ENCODE assay signal across 9 cellular contexts in genomic region chr18:2997429-2997828, GRCh38. TPM values are rescaled to one million over a fixed set of nuclear protein-coding genes. Genes with fewer than 3 reads are reported as not detected.
DNase-seq lines count a peak whose midpoint lies in the region; ATAC-seq, FAIRE-seq and TF ChIP-seq lines count a peak whose summit lies in the region.
"Had no signal": no experiment of that assay in that cellular context is flagged by ENCODE, and none has a peak within 500 bp of the region (broad histone marks: within the 10 kb centered on the region; RNA-seq: fewer than 3 reads in every experiment).

No MANE protein-coding gene starts in this region.

- H3K27ac ChIP-seq in temporal lobe (ENCODE audit: low read depth, low read length): peak overlapping the region; percentile 83

- no peak overlapping the region for H3K4me3 Mint-ChIP-seq in activated CD8-positive, alpha-beta memory T cell treated with anti-CD3 and anti-CD28 coated beads, Interleukin-2, amount 10 ng/mL, durations not matched to agents 7 days and 5 days
- peak overlapping the region; percentile 79 for H3K4me3 Mint-ChIP-seq in activated T-helper 17 cell treated with anti-CD3 and anti-CD28 coated beads, Interleukin-2, amount 50 U/mL, for 72 hours
- no peak overlapping the region for H3K4me3 Mint-ChIP-seq in immature natural killer cell

- no peaks in the 10 kb centered on the region for H3K27me3 Mint-ChIP-seq in activated CD8-positive, alpha-beta memory T cell treated with anti-CD3 and anti-CD28 coated beads, Interleukin-2, amount 10 ng/mL, durations not matched to agents 7 days and 5 days
- no peaks in the 10 kb centered on the region for H3K27me3 Mint-ChIP-seq in activated T-helper 17 cell treated with anti-CD3 and anti-CD28 coated beads, Interleukin-2, amount 50 U/mL, for 72 hours
- H3K27me3 Mint-ChIP-seq in immature natural killer cell (ENCODE audit: low read depth in 3 of 3): peaks cover 0 to 2% (median 0%) of the 10 kb centered on the region in 3 donors

- TF ChIP-seq CTCF in D721Med (IDR thresholded peaks at IDR 0.05; ENCODE audit: insufficient read depth, missing control alignments): no peak

- peaks cover 69% of the 10 kb centered on the region for H3K4me1 Mint-ChIP-seq in activated CD8-positive, alpha-beta memory T cell treated with anti-CD3 and anti-CD28 coated beads, Interleukin-2, amount 10 ng/mL, durations not matched to agents 7 days and 5 days
- peaks cover 60% of the 10 kb centered on the region for H3K4me1 Mint-ChIP-seq in activated T-helper 17 cell treated with anti-CD3 and anti-CD28 coated beads, Interleukin-2, amount 50 U/mL, for 72 hours
- H3K4me1 Mint-ChIP-seq in immature natural killer cell: peaks cover 34 to 62% of the 10 kb centered on the region in 2 donors

- H3K9me3 Mint-ChIP-seq in activated CD8-positive, alpha-beta memory T cell treated with anti-CD3 and anti-CD28 coated beads, Interleukin-2, amount 10 ng/mL, durations not matched to agents 7 days and 5 days (ENCODE audit: low read depth): no peaks in the 10 kb centered on the region
- no peaks in the 10 kb centered on the region for H3K9me3 Mint-ChIP-seq in activated T-helper 17 cell treated with anti-CD3 and anti-CD28 coated beads, Interleukin-2, amount 50 U/mL, for 72 hours
- H3K9me3 Mint-ChIP-seq in immature natural killer cell: no peaks in the 10 kb centered on the region

- CTCF ChIA-PET in activated CD8-positive, alpha-beta memory T cell treated with anti-CD3 and anti-CD28 coated beads, Interleukin-2, amount 10 ng/mL, durations not matched to agents 7 days and 5 days (lab: Charles Lee): interaction anchor here (0.6 to 12.7 kb wide), 8 partner anchors 12 to 249 kb away, joined by 3 to 258 read pairs (median 5); partner anchors contain the start of gene MYL12A

- intact Hi-C loops in posterior cingulate gyrus (cut with DNase I): no loop called here

- H3K27ac Mint-ChIP-seq in activated CD8-positive, alpha-beta memory T cell treated with anti-CD3 and anti-CD28 coated beads, Interleukin-2, amount 10 ng/mL, durations not matched to agents 7 days and 5 days: peak overlapping the region; percentile 84
- H3K27ac Mint-ChIP-seq in activated T-helper 17 cell treated with anti-CD3 and anti-CD28 coated beads, Interleukin-2, amount 50 U/mL, for 72 hours: peak overlapping the region; percentile 93
- H3K27ac Mint-ChIP-seq in immature natural killer cell: peak overlapping the region in 5 of 6 donors; percentile 32 to 88 (median 77)

- no peak for FAIRE-seq in D721Med (lab: Jason Lieb, UNC)
- FAIRE-seq: A549 had no signal

- peaks cover 21% of the 10 kb centered on the region for H3K36me3 Mint-ChIP-seq in activated CD8-positive, alpha-beta memory T cell treated with anti-CD3 and anti-CD28 coated beads, Interleukin-2, amount 10 ng/mL, durations not matched to agents 7 days and 5 days
- peaks cover 59% of the 10 kb centered on the region for H3K36me3 Mint-ChIP-seq in activated T-helper 17 cell treated with anti-CD3 and anti-CD28 coated beads, Interleukin-2, amount 50 U/mL, for 72 hours (ENCODE audit: low read depth)
- H3K36me3 Mint-ChIP-seq in immature natural killer cell: peaks cover 0 to 4% (median 0%) of the 10 kb centered on the region in 3 donors

- no peak for ATAC-seq in activated CD8-positive, alpha-beta memory T cell treated with anti-CD3 and anti-CD28 coated beads, Interleukin-2, amount 10 ng/mL, durations not matched to agents 7 days and 5 days
- ATAC-seq in activated T-helper 17 cell treated with anti-CD3 and anti-CD28 coated beads, Interleukin-2, amount 50 U/mL, for 72 hours (replicated peaks): peak; percentile 60
- ATAC-seq: A549 had no signal

- no peak for DNase-seq in activated CD8-positive, alpha-beta memory T cell treated with anti-CD3 and anti-CD28 coated beads, Interleukin-2, amount 10 ng/mL, durations not matched to agents 7 days and 5 days
- no peak for DNase-seq in activated CD8-positive, alpha-beta memory T cell treated with anti-CD3 and anti-CD28 coated beads, Interleukin-2, amount 50 U/mL, for 48 hours
- DNase-seq in immature natural killer cell: no peak
- DNase-seq in posterior cingulate gyrus: no peak
- no peak for DNase-seq in D721Med (ENCODE audit: insufficient read length, low spot score)
- no peak for DNase-seq in activated gamma-delta T cell (lab: John Stamatoyannopoulos, UW)

RNA-seq across cellular contexts. Expression of gene LPIN2, which starts 15.5 kb away (rescaled TPM):
- total RNA-seq in activated CD8-positive, alpha-beta memory T cell treated with anti-CD3 and anti-CD28 coated beads, Interleukin-2, amount 10 ng/mL, durations not matched to agents 7 days and 5 days: 10 to 100 TPM; 77.6 to 78.4 TPM
- total RNA-seq in activated T-helper 17 cell treated with anti-CD3 and anti-CD28 coated beads, Interleukin-2, amount 50 U/mL, for 72 hours: 10 to 100 TPM; 45.8 to 78.1 TPM
- polyA plus RNA-seq in immature natural killer cell: 10 to 100 TPM; 17.3 to 80.1 (median 31.0) TPM
- 40.1 TPM for total RNA-seq in temporal lobe
